ENCODE assay signal across 12 cellular contexts in genomic region chr1:115041654-115042053, GRCh38. TPM values are rescaled to one million over a fixed set of nuclear protein-coding genes. Genes with fewer than 3 reads are reported as not detected.
DNase-seq lines count a peak whose midpoint lies in the region; ATAC-seq, FAIRE-seq and TF ChIP-seq lines count a peak whose summit lies in the region.
"Had no signal": no experiment of that assay in that cellular context is flagged by ENCODE, and none has a peak within 500 bp of the region (broad histone marks: within the 10 kb centered on the region; RNA-seq: fewer than 3 reads in every experiment).

No MANE protein-coding gene starts in this region.

- CTCF ChIA-PET in Caco-2 (lab: Charles Lee), result interaction anchor here (1.0 to 1.9 kb wide), 4 partner anchors 11 to 65 kb away, joined by 3 to 6 read pairs (median 6); no protein-coding TSS in a partner anchor

- no peak overlapping the region for H3K4me2 ChIP-seq in astrocyte (ENCODE audit: low read length)

- BruUV-seq in Caco-2 (replicated peaks; lab: Mats Ljungman, UMichigan), result no TSS peak

- ATAC-seq in GM21528 (IDR thresholded peaks at IDR 0.05; ENCODE audit: low FRiP score, unreplicated experiment), result no peak

- H3K27me3 ChIP-seq in Caco-2 (replicated peaks; ENCODE audit: control insufficient read depth, insufficient read depth, low read length) (no peaks in the 10 kb centered on the region), astrocyte (ENCODE audit: insufficient read depth, low read length) (peaks cover 3% of the 10 kb centered on the region)

- no peaks in the 10 kb centered on the region for H3K79me2 ChIP-seq in astrocyte (ENCODE audit: insufficient read depth, low read length)

- POLR2A ChIA-PET in Caco-2 (lab: Charles Lee), result no interaction called here

- H4K20me1 ChIP-seq in astrocyte (ENCODE audit: insufficient read depth, low read length), result no peaks in the 10 kb centered on the region

- intact Hi-C loops in Caco-2 (cut with micrococcal nuclease; ENCODE audit: unreplicated experiment), result loop anchor here (1.0 kb wide), 1 partner anchor 62 kb away; no protein-coding TSS in a partner anchor
- intact Hi-C loops in kidney (cut with DNase I), result no loop called here

- DNase-seq in Caco-2 (peak in 1 of 2 experiments; percentile 37), HT-29 (ENCODE audit: low spot score) (peak; percentile 57), astrocyte (ENCODE audit: low read depth) (no peak), kidney (peak; percentile 41), cerebellar nuclear complex (lab: John Stamatoyannopoulos, UW) (no peak), GM10266 (ENCODE audit: extremely low spot score) (no peak)
- no peak for DNase-seq in activated naive CD8-positive, alpha-beta T cell treated with anti-CD3 and anti-CD28 coated beads for 36 hours
- DNase-seq: activated naive CD8-positive, alpha-beta T cell treated with anti-CD3 and anti-CD28 coated beads, Interleukin-2, amount 10 ng/mL, durations not matched to agents 7 days and 5 days; NCI-H2081; T1000 had no signal

- H3K36me3 ChIP-seq in Caco-2 (ENCODE audit: control insufficient read depth, insufficient read depth, low read length), result no peaks in the 10 kb centered on the region
- no peaks in the 10 kb centered on the region for H3K36me3 ChIP-seq in astrocyte (ENCODE audit: insufficient read depth, low read length)
- H3K36me3 ChIP-seq in kidney (ENCODE audit: control insufficient read depth in 1 of 2, insufficient read depth in 2 of 2, low read length in 2 of 2), result no peaks in the 10 kb centered on the region

- H3K27ac ChIP-seq in astrocyte (ENCODE audit: low read depth, low read length), result no peak overlapping the region
- H3K27ac ChIP-seq in kidney (ENCODE audit: low read depth in 2 of 2, low read length in 2 of 2), result no peak overlapping the region

- H3K4me3 ChIP-seq in Caco-2 (ENCODE audit: low read depth, low read length), result no peak overlapping the region
- H3K4me3 ChIP-seq in astrocyte (ENCODE audit: insufficient read depth, low read depth, low read length), result no peak overlapping the region
- H3K4me3 ChIP-seq in kidney (ENCODE audit: low read length in 2 of 2), result no peak overlapping the region

- H2AFZ ChIP-seq in astrocyte (ENCODE audit: low read depth, low read length), result no peak overlapping the region

- TF ChIP-seq CTCF in Caco-2 (IDR thresholded peaks at IDR 0.05; ENCODE audit: insufficient read depth in 1 of 2, low read depth in 1 of 2, low read length in 1 of 2, severe bottlenecking in 1 of 2, unreplicated experiment in 1 of 2) (peak; percentile 48 to 54), astrocyte (IDR thresholded peaks at IDR 0.05; ENCODE audit: insufficient read depth, low read depth, low read length) (peak; percentile 23), kidney (IDR thresholded peaks at IDR 0.05; ENCODE audit: borderline replicate concordance, extremely low read depth, insufficient read depth) (no peak), GM10266 (IDR thresholded peaks at IDR 0.05; ENCODE audit: control insufficient read depth, insufficient read depth, low read depth, missing control alignments) (no peak)

- H3K27ac Mint-ChIP-seq in Caco-2 (ENCODE audit: unreplicated experiment) (no peak overlapping the region), astrocyte (ENCODE audit: unreplicated experiment) (no peak overlapping the region)
- H3K27ac Mint-ChIP-seq in activated naive CD8-positive, alpha-beta T cell treated with anti-CD3 and anti-CD28 coated beads for 36 hours, result no peak overlapping the region
- H3K27ac Mint-ChIP-seq: activated naive CD8-positive, alpha-beta T cell treated with anti-CD3 and anti-CD28 coated beads, Interleukin-2, amount 10 ng/mL, durations not matched to agents 7 days and 5 days had no signal

- H3K9ac ChIP-seq in astrocyte (ENCODE audit: low read length), result no peak overlapping the region
- no peak overlapping the region for H3K9ac ChIP-seq in kidney (ENCODE audit: low read length in 2 of 2)

- no peaks in the 10 kb centered on the region for H3K27me3 Mint-ChIP-seq in Caco-2 (ENCODE audit: insufficient read depth, unreplicated experiment)
- no peaks in the 10 kb centered on the region for H3K27me3 Mint-ChIP-seq in astrocyte (ENCODE audit: low read depth, unreplicated experiment)
- H3K27me3 Mint-ChIP-seq in activated naive CD8-positive, alpha-beta T cell treated with anti-CD3 and anti-CD28 coated beads for 36 hours, result no peaks in the 10 kb centered on the region
- H3K27me3 Mint-ChIP-seq: activated naive CD8-positive, alpha-beta T cell treated with anti-CD3 and anti-CD28 coated beads, Interleukin-2, amount 10 ng/mL, durations not matched to agents 7 days and 5 days had no signal

- H3K9me3 ChIP-seq in Caco-2 (no peaks in the 10 kb centered on the region), astrocyte (ENCODE audit: insufficient read depth, low read depth, low read length) (no peaks in the 10 kb centered on the region), kidney (ENCODE audit: control insufficient read depth in 1 of 2, low read length in 2 of 2) (no peaks in the 10 kb centered on the region)

- H3K4me1 ChIP-seq in Caco-2, result peaks cover 21% of the 10 kb centered on the region
- peaks cover 4% of the 10 kb centered on the region for H3K4me1 ChIP-seq in astrocyte (ENCODE audit: insufficient read depth, low read length)
- H3K4me1 ChIP-seq in kidney (ENCODE audit: control insufficient read depth in 1 of 2, insufficient read depth in 1 of 2, low read depth in 1 of 2, low read length in 2 of 2), result no peaks in the 10 kb centered on the region

- peak; percentile 64 for FAIRE-seq in astrocyte (lab: Jason Lieb, UNC)
- FAIRE-seq in kidney (lab: Jason Lieb, UNC), result no peak

- H3K4me3 Mint-ChIP-seq in Caco-2 (ENCODE audit: unreplicated experiment), result no peak overlapping the region
- H3K4me3 Mint-ChIP-seq in astrocyte (ENCODE audit: unreplicated experiment), result no peak overlapping the region
- H3K4me3 Mint-ChIP-seq in activated naive CD8-positive, alpha-beta T cell treated with anti-CD3 and anti-CD28 coated beads for 36 hours, result no peak overlapping the region
- H3K4me3 Mint-ChIP-seq: activated naive CD8-positive, alpha-beta T cell treated with anti-CD3 and anti-CD28 coated beads, Interleukin-2, amount 10 ng/mL, durations not matched to agents 7 days and 5 days had no signal

- H3K4me1 Mint-ChIP-seq in Caco-2 (ENCODE audit: low read depth, unreplicated experiment) (no peaks in the 10 kb centered on the region), astrocyte (ENCODE audit: low read depth, unreplicated experiment) (no peaks in the 10 kb centered on the region)
- H3K4me1 Mint-ChIP-seq in activated naive CD8-positive, alpha-beta T cell treated with anti-CD3 and anti-CD28 coated beads for 36 hours, result no peaks in the 10 kb centered on the region
- H3K4me1 Mint-ChIP-seq: activated naive CD8-positive, alpha-beta T cell treated with anti-CD3 and anti-CD28 coated beads, Interleukin-2, amount 10 ng/mL, durations not matched to agents 7 days and 5 days had no signal

- H3K36me3 Mint-ChIP-seq in Caco-2 (ENCODE audit: insufficient read depth, unreplicated experiment) (no peaks in the 10 kb centered on the region), astrocyte (ENCODE audit: low read depth, unreplicated experiment) (peaks cover 4% of the 10 kb centered on the region)
- peaks cover 2% of the 10 kb centered on the region for H3K36me3 Mint-ChIP-seq in activated naive CD8-positive, alpha-beta T cell treated with anti-CD3 and anti-CD28 coated beads for 36 hours
- H3K36me3 Mint-ChIP-seq: activated naive CD8-positive, alpha-beta T cell treated with anti-CD3 and anti-CD28 coated beads, Interleukin-2, amount 10 ng/mL, durations not matched to agents 7 days and 5 days had no signal

- H3K9me3 Mint-ChIP-seq in Caco-2 (ENCODE audit: unreplicated experiment) (no peaks in the 10 kb centered on the region), astrocyte (ENCODE audit: unreplicated experiment) (peaks cover 3% of the 10 kb centered on the region)
- H3K9me3 Mint-ChIP-seq in activated naive CD8-positive, alpha-beta T cell treated with anti-CD3 and anti-CD28 coated beads for 36 hours, result no peaks in the 10 kb centered on the region
- H3K9me3 Mint-ChIP-seq: activated naive CD8-positive, alpha-beta T cell treated with anti-CD3 and anti-CD28 coated beads, Interleukin-2, amount 10 ng/mL, durations not matched to agents 7 days and 5 days had no signal

RNA-seq across cellular contexts. Expression of gene TSHB, which starts 12.0 kb away (rescaled TPM):
- total RNA-seq in Caco-2 (2022) (not detected in 2 replicates), astrocyte (not detected in 2 replicates), kidney (not detected)
- not detected in 2 replicates for total RNA-seq in HT-29 (2014; rRNA removed; shearing (Covaris generic))
- not detected for polyA plus RNA-seq in kidney (ENCODE audit: insufficient read depth, low read depth, low replicate concordance)
- total RNA-seq in activated naive CD8-positive, alpha-beta T cell treated with anti-CD3 and anti-CD28 coated beads for 36 hours, result not detected
- total RNA-seq: activated naive CD8-positive, alpha-beta T cell treated with anti-CD3 and anti-CD28 coated beads, Interleukin-2, amount 10 ng/mL, durations not matched to agents 7 days and 5 days; osteocyte had no signal

RNA-seq across cellular contexts. Expression of gene TSPAN2, which starts 47.6 kb away (rescaled TPM):
- 6.8 and 6.9 TPM in 2 replicates for total RNA-seq in Caco-2 (2022)
- total RNA-seq in HT-29 (2014; rRNA removed; shearing (Covaris generic)), result 0.05 and 0.23 TPM in 2 replicates
- total RNA-seq in astrocyte, result 23.7 and 32.8 TPM in 2 replicates
- 9.9 TPM for total RNA-seq in kidney
- 14.6 TPM for polyA plus RNA-seq in kidney (ENCODE audit: insufficient read depth, low read depth, low replicate concordance)
- total RNA-seq in activated naive CD8-positive, alpha-beta T cell treated with anti-CD3 and anti-CD28 coated beads for 36 hours, result under 1 TPM; 0.16 to 0.26 TPM

Comparison
In these comparisons a context has a peak if more than half of its experiments do, and no peak if none do; other contexts are left out.
1. DNase-seq: peak in HT-29 (single experiment) and kidney (single experiment); none in astrocyte (single experiment), cerebellar nuclear complex (0 of 2), activated naive CD8-positive, alpha-beta T cell treated with anti-CD3 and anti-CD28 coated beads for 36 hours (single experiment) and GM10266 (single experiment).
2. CTCF ChIP-seq: peak in Caco-2 (2 of 2) and astrocyte (single experiment); none in kidney (single experiment) and GM10266 (single experiment).